In the genomic region with DNA sequence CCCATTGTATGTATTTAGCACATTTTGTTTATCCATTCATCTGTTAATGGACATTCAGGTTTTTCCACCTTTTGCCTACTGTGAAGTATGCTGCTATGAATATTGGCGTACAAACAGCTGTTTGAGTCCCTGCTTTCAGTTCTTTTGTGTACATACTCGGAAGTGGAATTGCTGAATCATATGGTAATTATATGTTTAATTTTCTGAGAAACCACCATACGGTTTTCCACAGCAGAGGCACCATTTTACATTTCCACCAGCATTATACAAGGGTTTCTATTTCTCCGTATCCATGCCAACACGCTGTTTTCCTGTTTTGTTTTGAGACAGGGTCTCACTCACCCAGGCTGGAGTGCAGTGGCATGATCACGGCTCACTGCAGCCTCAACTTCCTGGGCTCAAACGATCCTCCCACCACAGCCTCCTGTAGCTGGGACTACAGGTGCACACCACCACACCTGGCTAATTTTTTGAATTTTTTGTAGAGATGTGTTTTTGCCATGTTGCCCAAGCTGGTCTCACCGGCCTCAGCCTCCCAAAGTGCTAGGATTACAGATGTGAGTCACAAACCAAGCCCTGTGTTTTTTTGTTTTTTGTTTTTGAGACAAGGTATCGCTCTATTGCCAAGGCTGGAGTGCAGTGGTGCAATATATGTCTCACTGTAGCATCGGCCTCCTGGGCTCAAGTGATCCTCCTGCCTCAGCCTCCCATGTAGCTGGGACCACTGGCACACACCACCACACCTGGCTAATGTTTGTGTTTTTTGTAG, we compare ENCODE assay signal across 14 cellular contexts. TPM values are rescaled to one million over a fixed set of nuclear protein-coding genes. Genes with fewer than 3 reads are reported as not detected.
DNase-seq lines count a peak whose midpoint lies in the region; ATAC-seq and TF ChIP-seq lines count a peak whose summit lies in the region.
"Had no signal": no experiment of that assay in that cellular context is flagged by ENCODE, and none has a peak within 500 bp of the region (broad histone marks: within the 10 kb centered on the region; RNA-seq: fewer than 3 reads in every experiment).

No MANE protein-coding gene starts in this region.

- H3K4me3 ChIP-seq in A673 (ENCODE audit: low read depth, low read length, poor library complexity, severe bottlenecking): no peak overlapping the region
- H3K4me3 ChIP-seq: HAP-1, lung had no signal

- ATAC-seq in HG03159 (IDR thresholded peaks at IDR 0.05; ENCODE audit: unreplicated experiment) (no peak), GM18868 (IDR thresholded peaks at IDR 0.05; ENCODE audit: unreplicated experiment) (no peak)
- ATAC-seq: sciatic nerve had no signal

- POLR2A ChIA-PET in A673 (lab: Charles Lee; ENCODE audit: low non-redundant PET): no interaction called here

- no peaks in the 10 kb centered on the region for H3K36me3 ChIP-seq in A673 (ENCODE audit: insufficient read depth, low read length, poor library complexity, severe bottlenecking)
- H3K36me3 ChIP-seq: HAP-1 had no signal

- no peaks in the 10 kb centered on the region for H3K4me1 ChIP-seq in A673 (ENCODE audit: insufficient read depth, low read length, poor library complexity, severe bottlenecking)

- DNase-seq in A673 (ENCODE audit: low spot score) (peak; percentile 10), COR-L47 (lab: John Stamatoyannopoulos, UW) (peak; percentile 25), NCI-H748 treated with DMSO at 0.1 percent for 48 hours (lab: John Stamatoyannopoulos, UW) (peak; percentile 56), dermis blood vessel endothelial cell (peak; percentile 8), NCI-H82 treated with DMSO at 0.1 percent for 48 hours (lab: John Stamatoyannopoulos, UW; ENCODE audit: unreplicated experiment) (no peak)
- DNase-seq: activated CD4-positive, CD25-positive, alpha-beta regulatory T cell; CD4-positive, alpha-beta T cell; NCI-H1092 had no signal

- no peak for TF ChIP-seq CTCF in A673 (conservative IDR thresholded peaks at IDR 0.05; ENCODE audit: low read depth, low read length)

- intact Hi-C loops in A673 (cut with micrococcal nuclease; ENCODE audit: unreplicated experiment): no loop called here

- CTCF ChIA-PET in A673 (lab: Charles Lee): no interaction called here

- BruUV-seq in A673 (replicated peaks; lab: Mats Ljungman, UMichigan): no TSS peak

- H3K27ac ChIP-seq in A673 (ENCODE audit: low read depth, low read length, poor library complexity, severe bottlenecking): no peak overlapping the region

- H3K9me3 ChIP-seq in A673 (ENCODE audit: low read depth, low read length, poor library complexity, severe bottlenecking): no peaks in the 10 kb centered on the region
- H3K9me3 ChIP-seq: HAP-1 had no signal

- H3K27me3 ChIP-seq in A673 (replicated peaks; ENCODE audit: insufficient read depth, low read depth, low read length, poor library complexity): no peaks in the 10 kb centered on the region

RNA-seq across cellular contexts. Expression of a gene that starts 22.1 kb away (rescaled TPM):
- total RNA-seq in A673 (2021) (19.5 and 24.0 TPM in 2 replicates), dermis blood vessel endothelial cell (20.7 and 37.1 TPM in 2 replicates)

RNA-seq across cellular contexts. Expression of a gene that starts 58.8 kb away (rescaled TPM):
- not detected in 2 replicates for total RNA-seq in A673 (2021)
- total RNA-seq in dermis blood vessel endothelial cell: not detected in 2 replicates
- total RNA-seq: CD4-positive, alpha-beta T cell; lung; temporal lobe had no signal
